Comparison of ENCODE assay signal across 14 cellular contexts in genomic region chr9:108859459-108860114, GRCh38. TPM values are rescaled to one million over a fixed set of nuclear protein-coding genes. Genes with fewer than 3 reads are reported as not detected.
DNase-seq lines count a peak whose midpoint lies in the region; ATAC-seq and TF ChIP-seq lines count a peak whose summit lies in the region.
"Had no signal": no experiment of that assay in that cellular context is flagged by ENCODE, and none has a peak within 500 bp of the region (broad histone marks: within the 10 kb centered on the region; RNA-seq: fewer than 3 reads in every experiment).

No MANE protein-coding gene starts in this region.

- no peak for TF ChIP-seq POLR2A in esophagus squamous epithelium (IDR thresholded peaks at IDR 0.05)

- no peak overlapping the region for H3K4me3 Mint-ChIP-seq in activated CD4-positive, alpha-beta T cell treated with anti-CD3 and anti-CD28 coated beads for 36 hours

- no peak overlapping the region for H3K27ac ChIP-seq in esophagus squamous epithelium

- no peak overlapping the region for H3K4me3 ChIP-seq in esophagus squamous epithelium

- H3K9me3 Mint-ChIP-seq in activated CD4-positive, alpha-beta T cell treated with anti-CD3 and anti-CD28 coated beads for 36 hours (ENCODE audit: low read depth) = no peaks in the 10 kb centered on the region

- H3K4me1 ChIP-seq in esophagus squamous epithelium = peaks cover 0 to 10% (median 0%) of the 10 kb centered on the region in 3 donors

- POLR2A ChIA-PET in activated CD4-positive, alpha-beta T cell treated with anti-CD3 and anti-CD28 coated beads for 36 hours (lab: Charles Lee) = no interaction called here

- no peaks in the 10 kb centered on the region for H3K27me3 ChIP-seq in esophagus squamous epithelium

- DNase-seq in activated CD4-positive, alpha-beta T cell treated with anti-CD3 and anti-CD28 coated beads for 36 hours = peak; percentile 9
- DNase-seq in activated CD4-positive, alpha-beta T cell treated with anti-CD3 and anti-CD28 coated beads, Interleukin-2, amount 50 U/mL, for 1 hour = no peak
- DNase-seq in NCI-H226 = peak; percentile 20
- no peak for DNase-seq in stimulated activated naive CD8-positive, alpha-beta T cell treated with anti-CD3 and anti-CD28 coated beads, Interleukin-15, Interleukin-2, amounts not matched to agents 100 U/mL and 50 U/mL, for 24 hours
- DNase-seq in esophagus squamous epithelium (lab: John Stamatoyannopoulos, UW) = no peak
- DNase-seq in OCI-M1 (lab: John Stamatoyannopoulos, UW) = no peak
- DNase-seq: ACHN; NCI-H2029; stimulated activated CD4-positive, alpha-beta T cell treated with anti-CD3 and anti-CD28 coated beads, Interleukin-2, amount 100 ng/mL, for 24 hours had no signal

- H3K27ac Mint-ChIP-seq in activated CD4-positive, alpha-beta T cell treated with anti-CD3 and anti-CD28 coated beads for 36 hours = no peak overlapping the region

- CTCF ChIA-PET in activated CD4-positive, alpha-beta T cell treated with anti-CD3 and anti-CD28 coated beads for 36 hours (lab: Charles Lee) = no interaction called here

- intact Hi-C loops in activated CD4-positive, alpha-beta T cell treated with anti-CD3 and anti-CD28 coated beads for 36 hours (cut with DNase I, micrococcal nuclease) = no loop called here
- intact Hi-C loops in esophagus squamous epithelium (cut with DNase I) = no loop called here

- no peaks in the 10 kb centered on the region for H3K27me3 Mint-ChIP-seq in activated CD4-positive, alpha-beta T cell treated with anti-CD3 and anti-CD28 coated beads for 36 hours

- no peak for TF ChIP-seq CTCF in esophagus squamous epithelium (IDR thresholded peaks at IDR 0.05)

- WGBS in esophagus squamous epithelium, 2 donors = 42 to 65% methylated on average over 3 of the region's 3 CpGs

- H3K4me1 Mint-ChIP-seq in activated CD4-positive, alpha-beta T cell treated with anti-CD3 and anti-CD28 coated beads for 36 hours = peaks cover 3% of the 10 kb centered on the region

- no peaks in the 10 kb centered on the region for H3K9me3 ChIP-seq in esophagus squamous epithelium

- H3K36me3 ChIP-seq in esophagus squamous epithelium = no peaks in the 10 kb centered on the region

- H3K36me3 Mint-ChIP-seq in activated CD4-positive, alpha-beta T cell treated with anti-CD3 and anti-CD28 coated beads for 36 hours (ENCODE audit: low read depth) = peaks cover 3% of the 10 kb centered on the region

- ATAC-seq in activated CD4-positive, alpha-beta T cell treated with anti-CD3 and anti-CD28 coated beads for 36 hours = peak; percentile 83
- ATAC-seq in HG02610 (IDR thresholded peaks at IDR 0.05; ENCODE audit: unreplicated experiment) = peak; percentile 89
- ATAC-seq in stimulated activated naive CD8-positive, alpha-beta T cell treated with anti-CD3 and anti-CD28 coated beads, Interleukin-15, Interleukin-2, amounts not matched to agents 100 U/mL and 50 U/mL, for 24 hours = peak; percentile 65
- no peak for ATAC-seq in GM21737 (IDR thresholded peaks at IDR 0.05; ENCODE audit: unreplicated experiment)

RNA-seq across cellular contexts. Expression of gene ACTL7A, which starts 2.5 kb away (rescaled TPM):
- not detected for total RNA-seq in activated CD4-positive, alpha-beta T cell treated with anti-CD3 and anti-CD28 coated beads for 36 hours
- not detected for total RNA-seq in esophagus squamous epithelium
- total RNA-seq: astrocyte, posterior vena cava, RPMI7951 had no signal

RNA-seq across cellular contexts. Expression of gene ACTL7B, which starts 3.8 kb away (rescaled TPM):
- total RNA-seq in activated CD4-positive, alpha-beta T cell treated with anti-CD3 and anti-CD28 coated beads for 36 hours = not detected
- not detected for total RNA-seq in esophagus squamous epithelium
- total RNA-seq: astrocyte, posterior vena cava, RPMI7951 had no signal

Comparison
In these comparisons a context has a peak if more than half of its experiments do, and no peak if none do; other contexts are left out.
1. DNase-seq: peak in activated CD4-positive, alpha-beta T cell treated with anti-CD3 and anti-CD28 coated beads for 36 hours (single experiment) and NCI-H226 (single experiment); none in activated CD4-positive, alpha-beta T cell treated with anti-CD3 and anti-CD28 coated beads, Interleukin-2, amount 50 U/mL, for 1 hour (single experiment), stimulated activated naive CD8-positive, alpha-beta T cell treated with anti-CD3 and anti-CD28 coated beads, Interleukin-15, Interleukin-2, amounts not matched to agents 100 U/mL and 50 U/mL, for 24 hours (single experiment), esophagus squamous epithelium (single experiment) and OCI-M1 (single experiment).